ENCODE assay signal across 13 cellular contexts in the genomic region with DNA sequence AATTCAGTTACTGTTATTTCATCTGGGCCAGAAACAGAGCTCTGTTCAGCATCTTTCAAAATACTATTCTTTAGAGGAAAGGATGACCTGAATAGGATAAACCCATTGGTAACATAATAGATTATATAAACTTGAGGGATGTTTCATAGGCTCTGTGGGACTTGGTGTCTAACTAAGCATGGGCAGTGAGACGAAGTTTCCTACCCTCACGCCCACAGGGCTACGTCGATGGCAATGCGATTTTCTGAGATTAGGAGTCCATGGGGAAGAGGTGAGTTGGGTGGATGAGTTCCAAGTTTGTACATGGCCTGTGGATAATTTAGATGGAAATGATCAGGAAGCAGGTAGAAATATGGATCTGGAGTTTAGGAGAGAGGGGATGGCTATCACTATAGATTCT.
DNase-seq lines count a peak whose midpoint lies in the region; FAIRE-seq and TF ChIP-seq lines count a peak whose summit lies in the region.
"Had no signal": no experiment of that assay in that cellular context is flagged by ENCODE, and none has a peak within 500 bp of the region (broad histone marks: within the 10 kb centered on the region; RNA-seq: fewer than 3 reads in every experiment).

No MANE protein-coding gene starts in this region.

- H3K4me3 Mint-ChIP-seq in activated CD4-positive, alpha-beta T cell treated with anti-CD3 and anti-CD28 coated beads, Interleukin-2, amount 10 ng/mL, durations not matched to agents 7 days and 5 days, result no peak overlapping the region
- peak overlapping the region; percentile 24 for H3K4me3 Mint-ChIP-seq in neural progenitor cell
- H3K4me3 Mint-ChIP-seq: CD4-positive, CD25-positive, alpha-beta regulatory T cell had no signal

- peaks cover 15% of the 10 kb centered on the region for H3K9me3 Mint-ChIP-seq in activated CD4-positive, alpha-beta T cell treated with anti-CD3 and anti-CD28 coated beads, Interleukin-2, amount 10 ng/mL, durations not matched to agents 7 days and 5 days
- peaks cover 21% of the 10 kb centered on the region for H3K9me3 Mint-ChIP-seq in neural progenitor cell

- TF ChIP-seq CTCF in SU-DHL-6 (IDR thresholded peaks at IDR 0.05; ENCODE audit: insufficient read depth, low read length, poor library complexity, severe bottlenecking) (no peak), neural progenitor cell (IDR thresholded peaks at IDR 0.05) (no peak), D721Med (IDR thresholded peaks at IDR 0.05; ENCODE audit: insufficient read depth, missing control alignments) (no peak)

- no peak overlapping the region for H3K9ac ChIP-seq in SU-DHL-6 (ENCODE audit: low read length)
- H3K9ac ChIP-seq in neural progenitor cell, result no peak overlapping the region
- H3K9ac ChIP-seq: BLaER1 treated with 17β-estradiol and CSF1 and Interleukin-3, amounts not matched to agents 10 nM and 100 nM had no signal

- H4K20me1 ChIP-seq in SU-DHL-6 (ENCODE audit: low read depth, low read length) (no peaks in the 10 kb centered on the region), neural progenitor cell (ENCODE audit: low read depth) (no peaks in the 10 kb centered on the region)
- H4K20me1 ChIP-seq: BLaER1 treated with 17β-estradiol and CSF1 and Interleukin-3, amounts not matched to agents 10 nM and 100 nM had no signal

- no peak overlapping the region for H3K4me2 ChIP-seq in SU-DHL-6 (ENCODE audit: low read depth, low read length, poor library complexity, severe bottlenecking)
- H3K4me2 ChIP-seq in neural progenitor cell, result no peak overlapping the region
- H3K4me2 ChIP-seq: BLaER1 treated with 17β-estradiol and CSF1 and Interleukin-3, amounts not matched to agents 10 nM and 100 nM had no signal

- H3K4me3 ChIP-seq in SU-DHL-6 (ENCODE audit: insufficient read depth, low read length, poor library complexity, severe bottlenecking), result no peak overlapping the region
- no peak overlapping the region for H3K4me3 ChIP-seq in neural progenitor cell
- H3K4me3 ChIP-seq: BLaER1 treated with 17β-estradiol and CSF1 and Interleukin-3, amounts not matched to agents 10 nM and 100 nM; HAP-1 had no signal

- CTCF ChIA-PET in activated CD4-positive, alpha-beta T cell treated with anti-CD3 and anti-CD28 coated beads, Interleukin-2, amount 10 ng/mL, durations not matched to agents 7 days and 5 days (lab: Charles Lee), result interaction anchor here (0.6 kb wide), 1 partner anchor 233 kb away, joined by 3 read pairs; no protein-coding TSS in a partner anchor

- H3K27me3 Mint-ChIP-seq in activated CD4-positive, alpha-beta T cell treated with anti-CD3 and anti-CD28 coated beads, Interleukin-2, amount 10 ng/mL, durations not matched to agents 7 days and 5 days, result no peaks in the 10 kb centered on the region
- H3K27me3 Mint-ChIP-seq in neural progenitor cell (ENCODE audit: insufficient read depth, low read depth), result no peaks in the 10 kb centered on the region
- H3K27me3 Mint-ChIP-seq: CD4-positive, CD25-positive, alpha-beta regulatory T cell had no signal

- no peaks in the 10 kb centered on the region for H3K27me3 ChIP-seq in SU-DHL-6 (ENCODE audit: low read length)
- H3K27me3 ChIP-seq in neural progenitor cell, result no peaks in the 10 kb centered on the region
- H3K27me3 ChIP-seq: BLaER1 treated with 17β-estradiol and CSF1 and Interleukin-3, amounts not matched to agents 10 nM and 100 nM had no signal

- H3K27ac ChIP-seq in SU-DHL-6 (ENCODE audit: low read depth, low read length) (peak overlapping the region; percentile 60), neural progenitor cell (no peak overlapping the region)
- H3K27ac ChIP-seq: BLaER1 treated with 17β-estradiol and CSF1 and Interleukin-3, amounts not matched to agents 10 nM and 100 nM had no signal

- H3F3A ChIP-seq in SU-DHL-6 (ENCODE audit: insufficient read depth), result peaks cover 58% of the 10 kb centered on the region
- H3F3A ChIP-seq in neural progenitor cell (ENCODE audit: low read depth), result no peaks in the 10 kb centered on the region

- H3K4me1 Mint-ChIP-seq in activated CD4-positive, alpha-beta T cell treated with anti-CD3 and anti-CD28 coated beads, Interleukin-2, amount 10 ng/mL, durations not matched to agents 7 days and 5 days, result peaks cover 7% of the 10 kb centered on the region
- H3K4me1 Mint-ChIP-seq in neural progenitor cell, result no peaks in the 10 kb centered on the region

- no peaks in the 10 kb centered on the region for H3K79me2 ChIP-seq in SU-DHL-6 (ENCODE audit: insufficient read depth, low read length)
- no peaks in the 10 kb centered on the region for H3K79me2 ChIP-seq in neural progenitor cell (ENCODE audit: low read depth)

- FAIRE-seq in D721Med (lab: Jason Lieb, UNC), result no peak
- FAIRE-seq: H1 had no signal

- H3K9me3 ChIP-seq in SU-DHL-6 (ENCODE audit: insufficient read depth, low read length) (0 out of 2 replicates have a peak, but pooled peaks cover 6% of the 10 kb centered on the region), neural progenitor cell (ENCODE audit: low read depth) (no peaks in the 10 kb centered on the region)
- H3K9me3 ChIP-seq: HAP-1 had no signal

- peak; percentile 7 to 18 for DNase-seq in activated CD4-positive, alpha-beta T cell treated with anti-CD3 and anti-CD28 coated beads, Interleukin-2, amount 50 U/mL, for 48 hours
- DNase-seq in activated CD4-positive, alpha-beta T cell treated with anti-CD3 and anti-CD28 coated beads, Interleukin-2, amount 10 ng/mL, durations not matched to agents 7 days and 5 days, result no peak
- peak; percentile 8 for DNase-seq in activated naive CD4-positive, alpha-beta T cell treated with Interleukin-2 at 50 U/mL for 16 hours
- no peak for DNase-seq in activated naive CD4-positive, alpha-beta T cell (lab: John Stamatoyannopoulos, UW)
- DNase-seq in neural progenitor cell (ENCODE audit: low spot score) (no peak), D721Med (ENCODE audit: insufficient read length, low spot score) (no peak)
- DNase-seq: ACHN; CD4-positive, CD25-positive, alpha-beta regulatory T cell; DMS 273 treated with DMSO at 0.1 percent for 48 hours had no signal

- H2AFZ ChIP-seq in SU-DHL-6 (ENCODE audit: low read depth, low read length, severe bottlenecking) (no peak overlapping the region), neural progenitor cell (replicated peaks) (no peak overlapping the region)

- H3K9me2 ChIP-seq in SU-DHL-6 (replicated peaks; ENCODE audit: insufficient read depth, low read length), result no peaks in the 10 kb centered on the region

- H3K36me3 ChIP-seq in SU-DHL-6 (ENCODE audit: low read length) (0 out of 2 replicates have a peak, but pooled peaks cover 5% of the 10 kb centered on the region), neural progenitor cell (peaks cover 4% of the 10 kb centered on the region)
- H3K36me3 ChIP-seq: HAP-1 had no signal

- H3K27ac Mint-ChIP-seq in activated CD4-positive, alpha-beta T cell treated with anti-CD3 and anti-CD28 coated beads, Interleukin-2, amount 10 ng/mL, durations not matched to agents 7 days and 5 days, result no peak overlapping the region
- H3K27ac Mint-ChIP-seq in neural progenitor cell, result no peak overlapping the region
- H3K27ac Mint-ChIP-seq: CD4-positive, CD25-positive, alpha-beta regulatory T cell had no signal

- POLR2A ChIA-PET in activated CD4-positive, alpha-beta T cell treated with anti-CD3 and anti-CD28 coated beads, Interleukin-2, amount 10 ng/mL, durations not matched to agents 7 days and 5 days (lab: Charles Lee), result no interaction called here

- no peaks in the 10 kb centered on the region for H3K4me1 ChIP-seq in neural progenitor cell
- H3K4me1 ChIP-seq: HAP-1 had no signal

- H3K36me3 Mint-ChIP-seq in activated CD4-positive, alpha-beta T cell treated with anti-CD3 and anti-CD28 coated beads, Interleukin-2, amount 10 ng/mL, durations not matched to agents 7 days and 5 days (ENCODE audit: low read depth), result peaks cover 3% of the 10 kb centered on the region
- peaks cover 2% of the 10 kb centered on the region for H3K36me3 Mint-ChIP-seq in neural progenitor cell
- H3K36me3 Mint-ChIP-seq: CD4-positive, CD25-positive, alpha-beta regulatory T cell had no signal

Comparison
In these comparisons a context has a peak if more than half of its experiments do, and no peak if none do; other contexts are left out.
1. DNase-seq: peak in activated CD4-positive, alpha-beta T cell treated with anti-CD3 and anti-CD28 coated beads, Interleukin-2, amount 50 U/mL, for 48 hours (2 of 2) and activated naive CD4-positive, alpha-beta T cell treated with Interleukin-2 at 50 U/mL for 16 hours (single experiment); none in activated CD4-positive, alpha-beta T cell treated with anti-CD3 and anti-CD28 coated beads, Interleukin-2, amount 10 ng/mL, durations not matched to agents 7 days and 5 days (single experiment), activated naive CD4-positive, alpha-beta T cell (0 of 4), neural progenitor cell (single experiment) and D721Med (single experiment).